Comparison of ENCODE assay signal across 9 cellular contexts in the genomic region with DNA sequence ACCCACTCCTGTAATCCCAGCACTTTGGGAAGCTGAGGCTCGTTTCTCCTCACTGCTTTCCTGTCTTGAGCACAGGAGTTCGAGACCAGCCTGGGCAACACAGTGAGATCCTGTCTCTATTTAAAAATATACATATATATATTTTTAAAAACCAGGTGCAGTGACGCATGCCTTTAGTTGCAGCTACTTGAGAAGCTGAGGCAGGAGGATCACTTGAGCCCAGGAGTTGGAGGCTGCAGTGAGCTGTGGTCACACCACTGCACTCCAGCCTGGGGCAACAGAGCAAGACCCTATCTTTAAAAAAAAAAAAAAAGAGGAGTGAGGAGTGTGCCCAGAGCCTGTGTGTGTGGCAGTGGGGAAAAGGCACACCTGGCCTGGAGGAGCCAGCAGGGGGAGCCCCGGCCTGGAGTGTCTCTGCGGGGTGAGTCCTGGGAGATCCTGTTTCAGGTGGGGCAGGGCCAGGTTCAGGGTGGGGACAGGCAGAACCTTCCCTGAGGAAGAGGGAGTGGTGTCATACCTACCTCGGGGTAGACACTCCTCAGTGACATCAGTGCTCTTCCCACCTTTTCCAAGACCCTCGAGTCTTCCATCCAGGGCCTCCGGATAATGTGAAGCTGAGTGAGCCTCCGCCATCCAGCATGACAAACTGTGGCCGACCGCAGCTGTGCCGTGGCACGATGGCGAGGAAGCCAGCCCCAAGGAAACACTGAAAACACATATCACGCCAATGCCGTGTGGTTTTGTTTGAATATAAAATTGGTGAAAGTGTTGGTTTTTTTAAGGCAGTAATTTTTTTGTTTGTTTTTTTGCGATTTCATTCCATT.
A peak's percentile ranks its signal among the peaks of the same experiment; 100 is the strongest.
DNase-seq lines count a peak whose midpoint lies in the region; ATAC-seq and TF ChIP-seq lines count a peak whose summit lies in the region.
"Had no signal": no experiment of that assay in that cellular context is flagged by ENCODE, and none has a peak within 500 bp of the region (broad histone marks: within the 10 kb centered on the region; RNA-seq: fewer than 3 reads in every experiment).

No MANE protein-coding gene starts in this region.

- no peak overlapping the region for H3K4me3 ChIP-seq in astrocyte of the cerebellum (ENCODE audit: low read depth, low read length)
- H3K4me3 ChIP-seq: BLaER1 treated with 17β-estradiol and CSF1 and Interleukin-3, amounts not matched to agents 10 nM and 100 nM had no signal

- in situ Hi-C loops in astrocyte of the cerebellum (cut with HindIII; ENCODE audit: low sequenced_read_pairs) = no loop called here

- peak; percentile 59 for TF ChIP-seq CTCF in astrocyte of the cerebellum (IDR thresholded peaks at IDR 0.05; ENCODE audit: low read depth, low read length, missing control alignments)

- DNase-seq in NCI-H2081 (lab: John Stamatoyannopoulos, UW) (peak; percentile 19 to 27), NCI-H2081 treated with DMSO at 0.1 percent for 48 hours (lab: John Stamatoyannopoulos, UW) (no peak), SW480 (ENCODE audit: low spot score) (peak; percentile 58), astrocyte of the cerebellum (ENCODE audit: low read depth) (no peak), left kidney (ENCODE audit: low read depth, low spot score) (peak; percentile 55), AG08395 (ENCODE audit: low spot score) (no peak)
- DNase-seq in stimulated activated naive CD4-positive, alpha-beta T cell treated with Interleukin-2 at 50 U/mL for 16 hours (lab: John Stamatoyannopoulos, UW) = peak; percentile 46

- ATAC-seq in HG03442 (IDR thresholded peaks at IDR 0.05; ENCODE audit: unreplicated experiment) = no peak

Comparison
In these comparisons a context has a peak if more than half of its experiments do, and no peak if none do; other contexts are left out.
1. DNase-seq: peak in NCI-H2081 (2 of 2), SW480 (single experiment), left kidney (single experiment) and stimulated activated naive CD4-positive, alpha-beta T cell treated with Interleukin-2 at 50 U/mL for 16 hours (single experiment); none in NCI-H2081 treated with DMSO at 0.1 percent for 48 hours (single experiment), astrocyte of the cerebellum (single experiment) and AG08395 (single experiment).